Comparison of ENCODE assay signal across 1 cellular context in genomic region chr10:133381041-133381440, GRCh38.
TF ChIP-seq lines count a peak whose summit lies in the region.

No MANE protein-coding gene starts in this region.

TF ChIP-seq in GM23338, 12 proteins besides CTCF, POLR2A, EP300 and RAD21:
- TF ChIP-seq, protein P1, sequence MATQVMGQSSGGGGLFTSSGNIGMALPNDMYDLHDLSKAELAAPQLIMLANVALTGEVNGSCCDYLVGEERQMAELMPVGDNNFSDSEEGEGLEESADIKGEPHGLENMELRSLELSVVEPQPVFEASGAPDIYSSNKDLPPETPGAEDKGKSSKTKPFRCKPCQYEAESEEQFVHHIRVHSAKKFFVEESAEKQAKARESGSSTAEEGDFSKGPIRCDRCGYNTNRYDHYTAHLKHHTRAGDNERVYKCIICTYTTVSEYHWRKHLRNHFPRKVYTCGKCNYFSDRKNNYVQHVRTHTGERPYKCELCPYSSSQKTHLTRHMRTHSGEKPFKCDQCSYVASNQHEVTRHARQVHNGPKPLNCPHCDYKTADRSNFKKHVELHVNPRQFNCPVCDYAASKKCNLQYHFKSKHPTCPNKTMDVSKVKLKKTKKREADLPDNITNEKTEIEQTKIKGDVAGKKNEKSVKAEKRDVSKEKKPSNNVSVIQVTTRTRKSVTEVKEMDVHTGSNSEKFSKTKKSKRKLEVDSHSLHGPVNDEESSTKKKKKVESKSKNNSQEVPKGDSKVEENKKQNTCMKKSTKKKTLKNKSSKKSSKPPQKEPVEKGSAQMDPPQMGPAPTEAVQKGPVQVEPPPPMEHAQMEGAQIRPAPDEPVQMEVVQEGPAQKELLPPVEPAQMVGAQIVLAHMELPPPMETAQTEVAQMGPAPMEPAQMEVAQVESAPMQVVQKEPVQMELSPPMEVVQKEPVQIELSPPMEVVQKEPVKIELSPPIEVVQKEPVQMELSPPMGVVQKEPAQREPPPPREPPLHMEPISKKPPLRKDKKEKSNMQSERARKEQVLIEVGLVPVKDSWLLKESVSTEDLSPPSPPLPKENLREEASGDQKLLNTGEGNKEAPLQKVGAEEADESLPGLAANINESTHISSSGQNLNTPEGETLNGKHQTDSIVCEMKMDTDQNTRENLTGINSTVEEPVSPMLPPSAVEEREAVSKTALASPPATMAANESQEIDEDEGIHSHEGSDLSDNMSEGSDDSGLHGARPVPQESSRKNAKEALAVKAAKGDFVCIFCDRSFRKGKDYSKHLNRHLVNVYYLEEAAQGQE (IDR thresholded peaks at IDR 0.05; ENCODE audit: unreplicated experiment): no peak
